Comparison of ENCODE assay signal across 9 cellular contexts in genomic region chr22:50171319-50171964, GRCh38. TPM values are rescaled to one million over a fixed set of nuclear protein-coding genes. Genes with fewer than 3 reads are reported as not detected.
DNase-seq lines count a peak whose midpoint lies in the region; ATAC-seq and TF ChIP-seq lines count a peak whose summit lies in the region.
"Had no signal": no experiment of that assay in that cellular context is flagged by ENCODE, and none has a peak within 500 bp of the region (broad histone marks: within the 10 kb centered on the region; RNA-seq: fewer than 3 reads in every experiment).

No MANE protein-coding gene starts in this region.

- H3K9ac ChIP-seq in H9 (ENCODE audit: extremely low read depth, insufficient read length, low read length): no peak overlapping the region

- H3K14ac ChIP-seq in H9 (ENCODE audit: insufficient read depth, low read length): no peak overlapping the region

- no peak overlapping the region for H2BK5ac ChIP-seq in H9 (ENCODE audit: insufficient read length, low read length)

- H3K56ac ChIP-seq in H9 (ENCODE audit: insufficient read length, low read depth, low read length): no peak overlapping the region

- no peak overlapping the region for H3T11ph ChIP-seq in H9 (ENCODE audit: low read length)

- H3K9me3 Mint-ChIP-seq in H9: no peaks in the 10 kb centered on the region; a peak in 1 of 5 replicates
- no peaks in the 10 kb centered on the region for H3K9me3 Mint-ChIP-seq in activated B cell treated with CpG ODN at 0.5 μM for 24 hours

- H3K27ac Mint-ChIP-seq in H9 (no peak overlapping the region), activated B cell treated with CpG ODN at 0.5 μM for 24 hours (no peak overlapping the region)

- H3K4me3 ChIP-seq in prostate gland: peak overlapping the region; percentile 46 to 55

- H3K18ac ChIP-seq in H9 (ENCODE audit: insufficient read length, low read depth, low read length): no peak overlapping the region

- no CpG with 5 or more reads among the region's 15 CpGs for WGBS in H9 (ENCODE audit: extremely low coverage, insufficient read length, low lambda C conversion rate)
- 60% methylated on average over 15 of the region's 15 CpGs for WGBS in prostate gland

- H3K36me3 Mint-ChIP-seq in H9 (ENCODE audit: insufficient read depth in 1 of 3, low read depth in 3 of 3) (peaks cover 0 to 2% (median 0%) of the 10 kb centered on the region in 3 experiments; a peak in 2 of 7 replicates), activated B cell treated with CpG ODN at 0.5 μM for 24 hours (ENCODE audit: low read depth) (no peaks in the 10 kb centered on the region)

- no peak overlapping the region for H4K8ac ChIP-seq in H9 (replicated peaks; ENCODE audit: insufficient read length, low read depth, low read length)

- peaks cover 5% of the 10 kb centered on the region for H3K23me2 ChIP-seq in H9 (ENCODE audit: insufficient read length, low read depth, low read length, poor library complexity, severe bottlenecking)

- POLR2A ChIA-PET in activated B cell treated with CpG ODN at 0.5 μM for 24 hours (lab: Charles Lee): interaction anchor here (0.7 to 6.6 kb wide), 2 partner anchors 20 to 32 kb away, joined by 3 to 80 read pairs; no protein-coding TSS in a partner anchor

- no peak overlapping the region for H3K4ac ChIP-seq in H9 (ENCODE audit: low read depth, low read length)

- H3K4me1 ChIP-seq in H9 (ENCODE audit: insufficient read depth, low read length) (no peaks in the 10 kb centered on the region), prostate gland (replicated peaks) (no peaks in the 10 kb centered on the region)

- no peak for TF ChIP-seq CTCF in H9 (conservative IDR thresholded peaks at IDR 0.05)
- no peak for TF ChIP-seq CTCF in activated B cell treated with CpG ODN at 0.5 μM for 24 hours (IDR thresholded peaks at IDR 0.05)
- no peak for TF ChIP-seq CTCF in prostate gland (IDR thresholded peaks at IDR 0.05)

- H3K9me3 ChIP-seq in H9 (ENCODE audit: control insufficient read depth, low read depth, low read length) (no peaks in the 10 kb centered on the region), prostate gland (no peaks in the 10 kb centered on the region)
- H3K9me3 ChIP-seq: tibial artery had no signal

- CTCF ChIA-PET in activated B cell treated with CpG ODN at 0.5 μM for 24 hours (lab: Charles Lee): interaction anchor here (1.1 kb wide), 1 partner anchor 19 kb away, joined by 3 read pairs; no protein-coding TSS in a partner anchor

- H3K4me1 Mint-ChIP-seq in H9: peaks cover 4 to 10% of the 10 kb centered on the region in 2 experiments
- peaks cover 33% of the 10 kb centered on the region for H3K4me1 Mint-ChIP-seq in activated B cell treated with CpG ODN at 0.5 μM for 24 hours

- H4K20me1 ChIP-seq in H9 (ENCODE audit: control insufficient read depth, insufficient read depth, insufficient read length): no peaks in the 10 kb centered on the region

- H3K36me3 ChIP-seq in prostate gland: no peaks in the 10 kb centered on the region
- H3K36me3 ChIP-seq: tibial artery had no signal

- ATAC-seq in activated B cell treated with CpG ODN at 0.5 μM for 24 hours (ENCODE audit: low read depth) (no peak), left cardiac atrium (peak; percentile 15 to 36), GM18907 (IDR thresholded peaks at IDR 0.05; ENCODE audit: unreplicated experiment) (no peak), GM19324 (IDR thresholded peaks at IDR 0.05; ENCODE audit: low FRiP score, unreplicated experiment) (no peak)

- no peak overlapping the region for H2BK12ac ChIP-seq in H9 (ENCODE audit: insufficient read length, low read depth, low read length)

- no peak overlapping the region for H2BK15ac ChIP-seq in H9 (ENCODE audit: low read depth, low read length)

- H3K27ac ChIP-seq in H9 (ENCODE audit: insufficient read length, low read depth, low read length) (no peak overlapping the region), prostate gland (no peak overlapping the region)
- H3K27ac ChIP-seq: tibial artery had no signal

- H3K27me3 ChIP-seq in H9 (ENCODE audit: insufficient read depth, low read length) (peaks cover 3% of the 10 kb centered on the region; the same call in 1 of the 2 replicates), prostate gland (replicated peaks; ENCODE audit: insufficient read depth) (no peaks in the 10 kb centered on the region)

- DNase-seq in H9 (no peak), activated B cell treated with CpG ODN at 0.5 μM for 24 hours (no peak), left cardiac atrium (no peak), prostate gland (ENCODE audit: low spot score) (no peak), COLO829 (ENCODE audit: low spot score) (no peak), NCI-H2029 treated with DMSO at 0.1 percent for 48 hours (lab: John Stamatoyannopoulos, UW) (no peak)
- DNase-seq: tibial artery had no signal

- no peak overlapping the region for H3K23ac ChIP-seq in H9 (ENCODE audit: insufficient read length, low read depth, low read length)

- H3K79me2 ChIP-seq in H9 (ENCODE audit: insufficient read depth, low read length): no peaks in the 10 kb centered on the region

- H3K79me1 ChIP-seq in H9 (ENCODE audit: insufficient read depth, low read depth, low read length, poor library complexity, severe bottlenecking): no peaks in the 10 kb centered on the region

- no peak overlapping the region for H4K5ac ChIP-seq in H9 (ENCODE audit: insufficient read length, low read depth, low read length)

- no peak overlapping the region for H2AK5ac ChIP-seq in H9 (ENCODE audit: insufficient read length, low read length)

- H3K4me3 Mint-ChIP-seq in H9 (peak overlapping the region; percentile 75 to 85), activated B cell treated with CpG ODN at 0.5 μM for 24 hours (peak overlapping the region; percentile 64)

- H4K91ac ChIP-seq in H9 (ENCODE audit: insufficient read length, low read depth, low read length): no peak overlapping the region

- no peak for TF ChIP-seq POLR2A in prostate gland (IDR thresholded peaks at IDR 0.05)

- intact Hi-C loops in activated B cell treated with CpG ODN at 0.5 μM for 24 hours (cut with micrococcal nuclease): no loop called here
- intact Hi-C loops in left cardiac atrium (cut with DNase I): no loop called here
- intact Hi-C loops in prostate gland (cut with DNase I): no loop called here

- peak overlapping the region; percentile 49 for H3K4me2 ChIP-seq in H9 (ENCODE audit: insufficient read depth, insufficient read length, low read length)

- H2BK120ac ChIP-seq in H9 (ENCODE audit: low read depth, low read length, poor library complexity, severe bottlenecking): no peak overlapping the region

- no peak overlapping the region for H2AFZ ChIP-seq in H9 (ENCODE audit: low read length)

- no peak overlapping the region for H2BK20ac ChIP-seq in H9 (ENCODE audit: low read depth, low read length, poor library complexity, severe bottlenecking)

- H3K27me3 Mint-ChIP-seq in H9 (ENCODE audit: low read depth) (peaks cover 43% of the 10 kb centered on the region), activated B cell treated with CpG ODN at 0.5 μM for 24 hours (peaks cover 23% of the 10 kb centered on the region)

RNA-seq across cellular contexts. Expression of gene PANX2, which starts 0.9 kb away (rescaled TPM):
- total RNA-seq in H9 (2021) (6.7 and 8.0 TPM in 2 replicates), activated B cell treated with CpG ODN at 0.5 μM for 24 hours (0.27 and 0.44 TPM in 2 replicates), left cardiac atrium (1 to 10 TPM in 1 of 2 donors, under 1 TPM in 1; 0.89 to 1.1 TPM), prostate gland (1 to 10 TPM; 7.5 to 9.5 TPM)

RNA-seq across cellular contexts. Expression of gene TRABD, which starts 14.3 kb away (rescaled TPM):
- 46.3 and 47.8 TPM in 2 replicates for total RNA-seq in H9 (2021)
- total RNA-seq in activated B cell treated with CpG ODN at 0.5 μM for 24 hours: 80.6 and 86.4 TPM in 2 replicates
- 10 to 100 TPM; 19.6 to 26.1 TPM for total RNA-seq in left cardiac atrium
- total RNA-seq in prostate gland: 10 to 100 TPM; 39.1 to 43.1 TPM

RNA-seq across cellular contexts. Expression of gene SELENOO, which starts 29.4 kb away (rescaled TPM):
- total RNA-seq in H9 (2021) (19.0 and 20.4 TPM in 2 replicates), activated B cell treated with CpG ODN at 0.5 μM for 24 hours (33.9 and 39.0 TPM in 2 replicates), left cardiac atrium (10 to 100 TPM; 11.7 to 15.0 TPM), prostate gland (10 to 100 TPM; 51.8 to 58.5 TPM)

Comparison
In these comparisons a context has a peak if more than half of its experiments do, and no peak if none do; other contexts are left out.
1. ATAC-seq: peak in left cardiac atrium (2 of 2); none in activated B cell treated with CpG ODN at 0.5 μM for 24 hours (single experiment), GM18907 (single experiment) and GM19324 (single experiment).